In genomic region chr9:89522261-89522978, GRCh38 we compare ENCODE assay signal across 1 cellular context.
TF ChIP-seq lines count a peak whose summit lies in the region.

No MANE protein-coding gene starts in this region.

TF ChIP-seq in SK-N-SH, 30 proteins besides CTCF, POLR2A, EP300 and RAD21 (continued from another document):
- TF ChIP-seq REST (IDR thresholded peaks at IDR 0.05; ENCODE audit: low read depth, low read length) (no peak), EZH2phosphoT487 (IDR thresholded peaks at IDR 0.05; ENCODE audit: borderline replicate concordance, low read depth) (no peak), YY1 (IDR thresholded peaks at IDR 0.05; ENCODE audit: low read depth) (no peak), TAF1 (IDR thresholded peaks at IDR 0.05; ENCODE audit: borderline replicate concordance, low read depth, low read length) (no peak), POLR2AphosphoS5 (IDR thresholded peaks at IDR 0.05; ENCODE audit: low read depth, low read length) (no peak), CHD2 (IDR thresholded peaks at IDR 0.05; ENCODE audit: low read length, partially characterized antibody) (no peak), MXI1 (IDR thresholded peaks at IDR 0.05; ENCODE audit: low read depth, low read length) (no peak), TCF12 (IDR thresholded peaks at IDR 0.05) (no peak), RFX5 (IDR thresholded peaks at IDR 0.05; ENCODE audit: low read length) (no peak), GABPA (IDR thresholded peaks at IDR 0.05; ENCODE audit: low read depth) (no peak), NRF1 (IDR thresholded peaks at IDR 0.05; ENCODE audit: low read depth, low read length) (no peak), RXRA (IDR thresholded peaks at IDR 0.05; ENCODE audit: borderline replicate concordance, low read depth) (no peak), NFIC (IDR thresholded peaks at IDR 0.05; ENCODE audit: borderline replicate concordance) (no peak), ZBTB33 (IDR thresholded peaks at IDR 0.05; ENCODE audit: borderline replicate concordance, low read depth) (no peak), USF2 (IDR thresholded peaks at IDR 0.05; ENCODE audit: borderline replicate concordance, low read depth, low read length) (no peak), GATA2 (CRISPR knock-in tag; IDR thresholded peaks at IDR 0.05) (no peak)
